In genomic region chr5:124649548-124650501, GRCh38 we compare ENCODE assay signal across 1 cellular context.
TF ChIP-seq lines count a peak whose summit lies in the region.

No MANE protein-coding gene starts in this region.

TF ChIP-seq in HCT116, 20 proteins besides CTCF, POLR2A, EP300 and RAD21 (continued from another document):
- TF ChIP-seq, protein P1, sequence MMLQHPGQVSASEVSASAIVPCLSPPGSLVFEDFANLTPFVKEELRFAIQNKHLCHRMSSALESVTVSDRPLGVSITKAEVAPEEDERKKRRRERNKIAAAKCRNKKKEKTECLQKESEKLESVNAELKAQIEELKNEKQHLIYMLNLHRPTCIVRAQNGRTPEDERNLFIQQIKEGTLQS (IDR thresholded peaks at IDR 0.05), result no peak
- TF ChIP-seq CEBPB (IDR thresholded peaks at IDR 0.05; ENCODE audit: low read depth) (no peak), CBX3 (IDR thresholded peaks at IDR 0.05; ENCODE audit: low read depth) (no peak), EZH2 (IDR thresholded peaks at IDR 0.05) (no peak), FOSL1 (IDR thresholded peaks at IDR 0.05; ENCODE audit: low read depth) (no peak)
